Comparison of ENCODE assay signal across 31 cellular contexts in the genomic region with DNA sequence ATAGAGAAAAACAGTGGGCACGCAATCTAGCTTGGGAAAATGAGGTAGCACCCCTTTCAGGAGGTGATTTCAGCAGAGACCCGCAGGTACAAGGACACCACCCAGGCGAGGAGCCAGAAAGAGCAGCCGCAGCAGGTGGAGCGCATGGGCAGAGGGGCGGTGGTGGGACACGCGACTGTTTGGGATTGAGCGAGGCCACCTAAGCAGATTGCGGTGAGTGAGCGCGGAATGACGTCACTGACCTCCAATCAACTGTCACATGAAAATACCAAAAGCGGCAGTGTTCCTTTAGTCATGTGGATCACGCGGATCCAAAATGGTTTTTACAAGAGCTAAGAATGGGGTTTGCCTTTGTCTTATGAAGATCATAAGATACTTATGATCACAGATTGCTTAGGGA. TPM values are rescaled to one million over a fixed set of nuclear protein-coding genes. Genes with fewer than 3 reads are reported as not detected.
"Had no signal": no experiment of that assay in that cellular context is flagged by ENCODE, and none has a peak within 500 bp of the region (broad histone marks: within the 10 kb centered on the region; RNA-seq: fewer than 3 reads in every experiment).

No MANE protein-coding gene starts in this region.

- ATAC-seq: activated T-helper 17 cell treated with anti-CD3 and anti-CD28 coated beads, Interleukin-2, amount 50 U/mL, for 72 hours; Panc1; T-helper 17 cell had no signal

- DNase-seq: activated CD4-positive, alpha-beta memory T cell treated with anti-CD3 and anti-CD28 coated beads, Interleukin-2, amount 10 ng/mL, durations not matched to agents 7 days and 5 days; activated CD4-positive, alpha-beta T cell treated with anti-CD3 and anti-CD28 coated beads, Interleukin-2, amount 50 U/mL, for 1 hour; activated CD4-positive, CD25-positive, alpha-beta regulatory T cell; activated gamma-delta T cell; activated naive CD4-positive, alpha-beta T cell treated with anti-CD3 and anti-CD28 coated beads for 36 hours; activated T-cell treated with anti-CD3 and anti-CD28 coated beads for 4 hours; activated T-cell treated with anti-CD3 and anti-CD28 coated beads, Interleukin-2, amount 50 U/mL, for 48 hours; amygdala; KG1; NCI-H1048; NCI-H146; NCI-H187 treated with DMSO at 0.1 percent for 48 hours; NCI-H2107; NCI-H2171 treated with DMSO at 0.1 percent for 48 hours; NCI-H345; NCI-H510A; NCI-H526 treated with DMSO at 0.1 percent for 48 hours; NK-92 treated with Interleukin-12 subunit alpha and Interleukin-12 subunit beta, amount 100 ng/mL, for 24 hours; SHP77; T-helper 17 cell; T-helper 9 cell had no signal

- FAIRE-seq: astrocyte had no signal

- H3K4me3 ChIP-seq: cardiac muscle cell, SJSA1 had no signal

- H3K9me3 ChIP-seq: SJSA1 had no signal

- H3K27ac ChIP-seq: cardiac muscle cell, RWPE1, SJSA1, VCaP had no signal

- H3K4me1 ChIP-seq: SJSA1 had no signal

- H3K36me3 ChIP-seq: cardiac muscle cell, SJSA1 had no signal

- H3K27me3 ChIP-seq: cardiac muscle cell, SJSA1 had no signal

RNA-seq across cellular contexts. Expression of gene SLC26A3, which starts 40.2 kb away (rescaled TPM):
- total RNA-seq: activated CD4-positive, alpha-beta memory T cell treated with anti-CD3 and anti-CD28 coated beads, Interleukin-2, amount 10 ng/mL, durations not matched to agents 7 days and 5 days; activated CD8-positive, alpha-beta memory T cell treated with anti-CD3 and anti-CD28 coated beads for 36 hours; activated naive CD4-positive, alpha-beta T cell treated with anti-CD3 and anti-CD28 coated beads for 36 hours; activated T-helper 17 cell treated with anti-CD3 and anti-CD28 coated beads, Interleukin-2, amount 50 U/mL, for 72 hours; astrocyte; cardiac muscle cell; LHCN-M2; M059J; SJSA1; T-helper 17 cell had no signal
